Comparison of ENCODE assay signal across 23 cellular contexts in the genomic region with DNA sequence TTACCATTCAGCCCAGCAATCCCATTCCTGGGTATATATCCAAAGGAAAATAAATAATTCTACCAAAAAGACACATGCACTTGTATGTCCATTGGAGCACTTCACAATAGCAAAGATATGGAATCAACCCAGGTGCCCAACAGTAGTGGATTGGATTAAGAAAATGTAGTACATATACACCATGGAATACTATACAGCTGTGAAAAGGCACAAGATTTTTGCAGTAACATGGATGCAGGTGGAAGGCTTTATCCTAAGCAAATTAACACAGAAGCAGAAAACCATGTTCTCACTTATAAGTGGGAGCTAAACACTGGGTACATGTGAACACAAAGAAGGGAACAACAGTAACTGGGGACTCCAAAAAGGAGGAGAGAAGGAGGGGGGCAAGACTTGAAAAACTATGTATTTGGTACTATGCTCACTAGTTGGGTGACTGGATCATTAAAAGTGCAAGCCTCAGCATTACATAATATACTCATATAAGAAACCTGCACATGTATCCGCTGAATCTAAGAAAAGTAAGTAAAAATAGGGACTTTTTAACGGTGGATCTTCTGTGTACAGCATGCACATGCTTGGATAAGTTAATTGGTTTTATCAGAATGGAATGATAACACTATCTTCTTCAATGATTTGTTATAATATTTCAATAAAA. TPM values are rescaled to one million over a fixed set of nuclear protein-coding genes. Genes with fewer than 3 reads are reported as not detected.
A peak's percentile ranks its signal among the peaks of the same experiment; 100 is the strongest.
DNase-seq lines count a peak whose midpoint lies in the region; ATAC-seq, FAIRE-seq and TF ChIP-seq lines count a peak whose summit lies in the region.
"Had no signal": no experiment of that assay in that cellular context is flagged by ENCODE, and none has a peak within 500 bp of the region (broad histone marks: within the 10 kb centered on the region; RNA-seq: fewer than 3 reads in every experiment).

No MANE protein-coding gene starts in this region.

- TF ChIP-seq EP300 in HepG2 (IDR thresholded peaks at IDR 0.05; ENCODE audit: low read depth in 2 of 2, low read length in 2 of 2): no peak
- no peak for TF ChIP-seq EP300 in HepG2 (CRISPR knock-in tag; IDR thresholded peaks at IDR 0.05; ENCODE audit: borderline replicate concordance)

- H3K36me3 ChIP-seq in HepG2 (replicated peaks in 1 of 2; ENCODE audit: control insufficient read depth in 1 of 2, insufficient read depth in 2 of 2, low read length in 2 of 2): no peaks in the 10 kb centered on the region
- no peaks in the 10 kb centered on the region for H3K36me3 ChIP-seq in right lobe of liver
- no peaks in the 10 kb centered on the region for H3K36me3 ChIP-seq in RWPE2 (ENCODE audit: low read depth)
- H3K36me3 ChIP-seq in smooth muscle cell (ENCODE audit: low read depth): no peaks in the 10 kb centered on the region

- no peak for TF ChIP-seq POLR2A in HepG2 (IDR thresholded peaks at IDR 0.05; ENCODE audit: insufficient read depth in 1 of 2, low read depth in 2 of 2, low read length in 2 of 2)
- TF ChIP-seq POLR2A in right lobe of liver (IDR thresholded peaks at IDR 0.05): no peak

- POLR2A ChIA-PET in HepG2 (lab: Yijun Ruan, JAX): no interaction called here

- no peak overlapping the region for H3K4me3 Mint-ChIP-seq in chondrocyte (ENCODE audit: unreplicated experiment)
- H3K4me3 Mint-ChIP-seq: CD4-positive, CD25-positive, alpha-beta regulatory T cell; T-helper 1 cell treated with Interleukin-12 subunit alpha and Interleukin-12 subunit beta and Interleukin-4 antibody, amounts not matched to agents 30 μg/mL and 1 μg/mL, for 36 hours had no signal

- BruUV-seq in HepG2 (replicated peaks; lab: Mats Ljungman, UMichigan): no TSS peak

- no peak for FAIRE-seq in HepG2 (lab: Jason Lieb, UNC)

- WGBS in HepG2 (ENCODE audit: low lambda C conversion rate): 70% methylated on average over 2 of the region's 2 CpGs
- WGBS in right lobe of liver (ENCODE audit: insufficient coverage, low coverage, low lambda C conversion rate, missing lambda C conversion rate): 87% methylated on average over 2 of the region's 2 CpGs
- WGBS in smooth muscle cell (ENCODE audit: low lambda C conversion rate): 97% methylated on average over 2 of the region's 2 CpGs

- H3K27me3 Mint-ChIP-seq in chondrocyte (ENCODE audit: low read depth): no peaks in the 10 kb centered on the region

- intact Hi-C loops in HepG2 (cut with micrococcal nuclease; ENCODE audit: unreplicated experiment) (no loop called here), right lobe of liver (cut with DNase I) (no loop called here)

- no peaks in the 10 kb centered on the region for H3K9me3 Mint-ChIP-seq in chondrocyte (ENCODE audit: low read depth)
- H3K9me3 Mint-ChIP-seq: T-helper 1 cell treated with Interleukin-12 subunit alpha and Interleukin-12 subunit beta and Interleukin-4 antibody, amounts not matched to agents 30 μg/mL and 1 μg/mL, for 36 hours had no signal

- H2AFZ ChIP-seq in HepG2 (ENCODE audit: low read length) (no peak overlapping the region), smooth muscle cell (ENCODE audit: low read depth) (no peak overlapping the region)

- H3K79me2 ChIP-seq in HepG2 (ENCODE audit: insufficient read depth, low read length) (no peaks in the 10 kb centered on the region), smooth muscle cell (ENCODE audit: low read depth) (no peaks in the 10 kb centered on the region)

- H3K27ac Mint-ChIP-seq in chondrocyte (ENCODE audit: unreplicated experiment): peak overlapping the region; percentile 64
- H3K27ac Mint-ChIP-seq: CD4-positive, CD25-positive, alpha-beta regulatory T cell; T-helper 1 cell treated with Interleukin-12 subunit alpha and Interleukin-12 subunit beta and Interleukin-4 antibody, amounts not matched to agents 30 μg/mL and 1 μg/mL, for 36 hours had no signal

- in situ Hi-C loops in HepG2 (cut with HindIII; ENCODE audit: extremely low pct_ligation_motif_present, low pct_unique_long_range_greater_than_20kb): no loop called here

- H3K4me1 ChIP-seq in HepG2 (ENCODE audit: insufficient read depth, low read length): no peaks in the 10 kb centered on the region
- peaks cover 0 to 3% (median 0%) of the 10 kb centered on the region in 4 donors for H3K4me1 ChIP-seq in right lobe of liver
- H3K4me1 ChIP-seq in RWPE2 (ENCODE audit: insufficient read depth, poor library complexity, severe bottlenecking): peaks cover 4% of the 10 kb centered on the region
- H3K4me1 ChIP-seq in smooth muscle cell (ENCODE audit: low read depth): no peaks in the 10 kb centered on the region

- H3K4me1 Mint-ChIP-seq in chondrocyte (ENCODE audit: low read depth): peaks cover 11% of the 10 kb centered on the region

- H3K27ac ChIP-seq in HepG2 (ENCODE audit: extremely low read length, insufficient read depth, low read length) (no peak overlapping the region), right lobe of liver (no peak overlapping the region), RWPE2 (ENCODE audit: poor library complexity, severe bottlenecking) (peak overlapping the region; percentile 34), smooth muscle cell (ENCODE audit: low read depth) (peak overlapping the region; percentile 93)
- H3K27ac ChIP-seq: 22Rv1 had no signal

- H4K20me1 ChIP-seq in HepG2 (ENCODE audit: insufficient read depth, low read length): no peaks in the 10 kb centered on the region
- H4K20me1 ChIP-seq in smooth muscle cell (ENCODE audit: low read depth): no peaks in the 10 kb centered on the region

- TF ChIP-seq CTCF in HepG2 (CRISPR knock-in tag; IDR thresholded peaks at IDR 0.05): no peak
- TF ChIP-seq CTCF in right lobe of liver (IDR thresholded peaks at IDR 0.05): no peak
- TF ChIP-seq CTCF in RWPE2 (IDR thresholded peaks at IDR 0.05; ENCODE audit: poor library complexity, severe bottlenecking): no peak
- TF ChIP-seq CTCF in chondrocyte (IDR thresholded peaks at IDR 0.05): no peak
- no peak for TF ChIP-seq CTCF in smooth muscle cell (IDR thresholded peaks at IDR 0.05; ENCODE audit: borderline replicate concordance, insufficient read depth, poor library complexity, severe bottlenecking)

- ATAC-seq in HepG2 (no peak), right lobe of liver (no peak), RWPE2 (ENCODE audit: low read depth) (no peak), HG03159 (IDR thresholded peaks at IDR 0.05; ENCODE audit: unreplicated experiment) (no peak), HG03342 (IDR thresholded peaks at IDR 0.05; ENCODE audit: unreplicated experiment) (no peak)

- no peaks in the 10 kb centered on the region for H3F3A ChIP-seq in smooth muscle cell (ENCODE audit: low read depth)

- no peaks in the 10 kb centered on the region for H3K36me3 Mint-ChIP-seq in chondrocyte (ENCODE audit: low read depth)
- H3K36me3 Mint-ChIP-seq: CD4-positive, CD25-positive, alpha-beta regulatory T cell had no signal

- H3K9ac ChIP-seq in HepG2 (ENCODE audit: insufficient read depth, low read depth, low read length) (no peak overlapping the region), smooth muscle cell (ENCODE audit: low read depth) (no peak overlapping the region)

- DNase-seq in HepG2 (ENCODE audit: low spot score) (no peak), right lobe of liver (no peak), RWPE2 (ENCODE audit: low spot score) (no peak), chondrocyte (ENCODE audit: low spot score) (no peak), smooth muscle cell (lab: John Stamatoyannopoulos, UW; ENCODE audit: unreplicated experiment) (no peak), NOMO-1 treated with dmso at 0.1 percent for 144 hours (lab: John Stamatoyannopoulos, UW; ENCODE audit: unreplicated experiment) (no peak)
- DNase-seq: CD4-positive, CD25-positive, alpha-beta regulatory T cell; Kasumi-1; NCI-H1105; NCI-H1436 treated with DMSO at 0.1 percent for 48 hours; NCI-H187 treated with DMSO at 0.1 percent for 48 hours; NCI-H2171 treated with DMSO at 0.1 percent for 48 hours; NCI-H345; NCI-H510A treated with DMSO at 0.1 percent for 48 hours; NCI-H774; RPMI8226; SHP77 had no signal

- CTCF ChIA-PET in HepG2 (lab: Yijun Ruan, JAX; ENCODE audit: low intra/inter-chr PET ratio, low total read pairs): no interaction called here

- H3K4me3 ChIP-seq in HepG2 (replicated peaks in 1 of 3; ENCODE audit: insufficient read depth in 1 of 3, low read depth in 2 of 3, low read length in 3 of 3) (no peak overlapping the region), right lobe of liver (no peak overlapping the region), RWPE2 (ENCODE audit: severe bottlenecking) (no peak overlapping the region), smooth muscle cell (no peak overlapping the region)

- H3K9me3 ChIP-seq in HepG2 (ENCODE audit: low read length) (no peaks in the 10 kb centered on the region), right lobe of liver (no peaks in the 10 kb centered on the region), RWPE2 (ENCODE audit: severe bottlenecking) (no peaks in the 10 kb centered on the region), smooth muscle cell (replicated peaks; ENCODE audit: low read depth) (no peaks in the 10 kb centered on the region)

- H3K27me3 ChIP-seq in HepG2 (ENCODE audit: control insufficient read depth in 1 of 2, insufficient read depth in 2 of 2, low read length in 2 of 2) (peaks cover 0 to 4% of the 10 kb centered on the region in 2 experiments; a peak in 1 of 5 replicates), right lobe of liver (peaks cover 0 to 8% of the 10 kb centered on the region in 2 donors), RWPE2 (ENCODE audit: insufficient read depth, poor library complexity, severe bottlenecking) (no peaks in the 10 kb centered on the region), smooth muscle cell (ENCODE audit: low read depth) (no peaks in the 10 kb centered on the region)

- H3K4me2 ChIP-seq in HepG2 (ENCODE audit: low read depth, low read length) (no peak overlapping the region), smooth muscle cell (no peak overlapping the region)

- no peak for TF ChIP-seq RAD21 in HepG2 (CRISPR knock-in tag; IDR thresholded peaks at IDR 0.05)

RNA-seq across cellular contexts. Expression of a gene that starts 3.9 kb away (rescaled TPM):
- total RNA-seq in HepG2 (2016; rRNA removed; fragmentation: Illumina TruSeq; extraction: Trizol) (not detected in 2 replicates), right lobe of liver (not detected), chondrocyte (not detected in 3 replicates), smooth muscle cell (not detected in 2 replicates)
- not detected in 2 replicates for total RNA-seq in HepG2 (2016; cell fraction: cytosol; rRNA removed; fragmentation: Illumina TruSeq; extraction: Trizol; ENCODE audit: low read depth)
- not detected in 2 replicates for total RNA-seq in HepG2 (2016; cell fraction: insoluble cytoplasmic fraction; rRNA removed; fragmentation: Illumina TruSeq; extraction: Trizol)
- total RNA-seq in HepG2 (2016; cell fraction: membrane; rRNA removed; fragmentation: Illumina TruSeq; extraction: Trizol): not detected in 2 replicates
- not detected in 2 replicates for total RNA-seq in HepG2 (2016; cell fraction: nucleus; rRNA removed; fragmentation: Illumina TruSeq; extraction: Trizol)
- polyA plus RNA-seq in HepG2 (2011; rRNA removed) (not detected in 2 replicates), smooth muscle cell (not detected in 2 replicates)
- polyA plus RNA-seq in HepG2 (2011; cell fraction: cytosol; rRNA removed): not detected in 2 replicates
- not detected in 2 replicates for polyA plus RNA-seq in HepG2 (2011; cell fraction: nucleus; rRNA removed)
- not detected in 2 replicates for polyA plus RNA-seq in HepG2 (2012)
- not detected in 2 replicates for polyA plus RNA-seq in HepG2 (2016; cell fraction: cytosol; fragmentation: Illumina TruSeq; extraction: Trizol; ENCODE audit: low read depth)
- polyA plus RNA-seq in HepG2 (2016; cell fraction: insoluble cytoplasmic fraction; fragmentation: Illumina TruSeq; extraction: Trizol; ENCODE audit: low read depth): not detected in 2 replicates
- not detected in 2 replicates for polyA plus RNA-seq in HepG2 (2016; cell fraction: membrane; fragmentation: Illumina TruSeq; extraction: Trizol; ENCODE audit: low read depth)
- polyA plus RNA-seq in HepG2 (2016; cell fraction: nucleus; fragmentation: Illumina TruSeq; extraction: Trizol; ENCODE audit: insufficient read depth, low read depth): not detected in 2 replicates
- polyA minus RNA-seq in HepG2 (2011; rRNA and poly(A)+ RNA removed; ENCODE audit: low replicate concordance): not detected in 2 replicates
- polyA minus RNA-seq in HepG2 (2011; cell fraction: cytosol; rRNA and poly(A)+ RNA removed): not detected in 2 replicates
- not detected in 2 replicates for polyA minus RNA-seq in HepG2 (2011; cell fraction: nucleus; rRNA and poly(A)+ RNA removed)
- total RNA-seq: CD4-positive, CD25-positive, alpha-beta regulatory T cell; M059J had no signal
- polyA plus RNA-seq: BJ; CD4-positive, CD25-positive, alpha-beta regulatory T cell had no signal

Comparison
In these comparisons a context has a peak if more than half of its experiments do, and no peak if none do; other contexts are left out.
1. H3K27ac ChIP-seq: peak in RWPE2 (single experiment) and smooth muscle cell (single experiment); none in HepG2 (single experiment) and right lobe of liver (0 of 3).